ENCODE assay signal across 15 cellular contexts in the genomic region with DNA sequence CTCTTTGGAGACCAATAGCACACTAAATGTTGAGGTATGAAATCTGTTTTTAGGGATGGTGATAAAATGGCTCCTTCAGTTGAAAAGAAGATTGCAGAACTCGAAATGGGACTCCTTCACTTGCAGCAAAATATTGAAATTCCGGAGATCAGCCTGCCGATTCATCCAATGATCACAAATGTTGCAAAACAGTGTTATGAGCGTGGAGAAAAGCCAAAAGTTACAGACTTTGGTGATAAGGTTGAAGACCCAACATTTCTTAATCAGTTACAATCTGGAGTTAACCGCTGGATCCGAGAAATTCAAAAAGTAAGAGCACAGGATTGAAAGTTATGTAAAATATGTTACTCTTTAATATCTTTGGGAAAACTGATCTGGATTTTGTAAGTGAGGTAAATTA. TPM values are rescaled to one million over a fixed set of nuclear protein-coding genes. Genes with fewer than 3 reads are reported as not detected.
A peak's percentile ranks its signal among the peaks of the same experiment; 100 is the strongest.
DNase-seq lines count a peak whose midpoint lies in the region; ATAC-seq, FAIRE-seq and TF ChIP-seq lines count a peak whose summit lies in the region.
"Had no signal": no experiment of that assay in that cellular context is flagged by ENCODE, and none has a peak within 500 bp of the region (broad histone marks: within the 10 kb centered on the region; RNA-seq: fewer than 3 reads in every experiment).

No MANE protein-coding gene starts in this region.

- no peaks in the 10 kb centered on the region for H4K20me1 ChIP-seq in K562 (replicated peaks; ENCODE audit: control insufficient read depth, insufficient read depth, low read length)

- intact Hi-C loops in K562 (cut with micrococcal nuclease) (no loop called here), tibial artery (cut with DNase I; ENCODE audit: low total_unique reads) (no loop called here), colonic mucosa (cut with DNase I) (no loop called here)

- DNase-seq in activated T-cell treated with anti-CD3 and anti-CD28 coated beads, Interleukin-2, amount 50 U/mL, for 24 hours = no peak
- no peak for DNase-seq in activated T-cell treated with anti-CD3 and anti-CD28 coated beads, Interleukin-2, amount 50 U/mL, for 1 hour
- no peak for DNase-seq in K562 (ENCODE audit: extremely low read depth in 1 of 4, low spot score in 3 of 4)
- no peak for DNase-seq in mesenchymal stem cell
- DNase-seq in tibial artery = no peak
- no peak for DNase-seq in pons (ENCODE audit: low spot score)
- DNase-seq in colonic mucosa = no peak
- no peak for DNase-seq in OCI-M2 (lab: John Stamatoyannopoulos, UW; ENCODE audit: unreplicated experiment)
- DNase-seq: activated naive CD4-positive, alpha-beta T cell treated with anti-CD3 and anti-CD28 coated beads for 36 hours; CD8-positive, alpha-beta memory T cell; left cardiac atrium; NCI-H510A; SW 1271 had no signal

- H3K27me3 Mint-ChIP-seq in activated T-cell treated with anti-CD3 and anti-CD28 coated beads, Interleukin-2, amount 50 U/mL, for 24 hours = no peaks in the 10 kb centered on the region
- H3K27me3 Mint-ChIP-seq: CD8-positive, alpha-beta memory T cell; central memory CD8-positive, alpha-beta T cell had no signal

- POLR2A ChIA-PET in K562 (lab: Yijun Ruan, JAX) = interaction anchor here (1.4 kb wide), 1 partner anchor 12 kb away, joined by 6 read pairs; no protein-coding TSS in a partner anchor

- H3K9me3 Mint-ChIP-seq in activated T-cell treated with anti-CD3 and anti-CD28 coated beads, Interleukin-2, amount 50 U/mL, for 24 hours = no peaks in the 10 kb centered on the region
- H3K9me3 Mint-ChIP-seq: activated naive CD4-positive, alpha-beta T cell treated with anti-CD3 and anti-CD28 coated beads for 36 hours; CD8-positive, alpha-beta memory T cell; central memory CD8-positive, alpha-beta T cell had no signal

- no peak overlapping the region for H3K4me2 ChIP-seq in K562 (ENCODE audit: insufficient read depth, low read length)
- no peak overlapping the region for H3K4me2 ChIP-seq in mesenchymal stem cell (ENCODE audit: low read length, poor library complexity, severe bottlenecking)

- no peak overlapping the region for H3K27ac ChIP-seq in K562 (ENCODE audit: extremely low read depth, low read depth, low read length)
- H3K27ac ChIP-seq in mesenchymal stem cell (ENCODE audit: low read length, poor library complexity, severe bottlenecking) = peak overlapping the region; percentile 92
- peak overlapping the region; percentile 68 to 73 for H3K27ac ChIP-seq in tibial artery
- H3K27ac ChIP-seq in colonic mucosa = no peak overlapping the region
- H3K27ac ChIP-seq: parathyroid adenoma had no signal

- H3K9me3 ChIP-seq in K562 (replicated peaks; ENCODE audit: control insufficient read depth, insufficient read depth, low read depth, low read length) (no peaks in the 10 kb centered on the region), mesenchymal stem cell (ENCODE audit: control insufficient read depth, low read length) (no peaks in the 10 kb centered on the region), tibial artery (no peaks in the 10 kb centered on the region), colonic mucosa (no peaks in the 10 kb centered on the region)

- no peak overlapping the region for H2BK12ac ChIP-seq in mesenchymal stem cell (ENCODE audit: low read length in 2 of 2)

- no peak overlapping the region for H2BK5ac ChIP-seq in mesenchymal stem cell (ENCODE audit: low read depth, low read length, poor library complexity, severe bottlenecking)

- no peak for TF ChIP-seq RAD21 in K562 (CRISPR knock-in tag; conservative IDR thresholded peaks at IDR 0.05 in 1 of 2, IDR thresholded peaks at IDR 0.05 in 1 of 2)

- H2BK120ac ChIP-seq in mesenchymal stem cell (ENCODE audit: low read depth, low read length) = no peak overlapping the region

- H3K36me3 Mint-ChIP-seq in activated T-cell treated with anti-CD3 and anti-CD28 coated beads, Interleukin-2, amount 50 U/mL, for 24 hours (ENCODE audit: low read depth) = peaks cover 83% of the 10 kb centered on the region

- FAIRE-seq in K562 (lab: Jason Lieb, UNC) = no peak

- H3K4me3 Mint-ChIP-seq in activated T-cell treated with anti-CD3 and anti-CD28 coated beads, Interleukin-2, amount 50 U/mL, for 24 hours = no peak overlapping the region
- H3K4me3 Mint-ChIP-seq: activated naive CD4-positive, alpha-beta T cell treated with anti-CD3 and anti-CD28 coated beads for 36 hours; central memory CD8-positive, alpha-beta T cell had no signal

- TF ChIP-seq POLR2A in K562 (conservative IDR thresholded peaks at IDR 0.05) = no peak

- WGBS in K562 (ENCODE audit: insufficient coverage, low coverage, missing lambda C conversion rate) = 95% methylated on average over 6 of the region's 6 CpGs
- 96% methylated on average over 6 of the region's 6 CpGs for WGBS in mesenchymal stem cell

- H3K23ac ChIP-seq in mesenchymal stem cell (ENCODE audit: low read length in 2 of 2) = no peak overlapping the region

- no peak overlapping the region for H3K14ac ChIP-seq in mesenchymal stem cell (ENCODE audit: low read length in 2 of 2)

- H3K4ac ChIP-seq in mesenchymal stem cell (ENCODE audit: low read depth in 1 of 2, low read length in 2 of 2) = no peak overlapping the region

- no peak for ATAC-seq in K562
- ATAC-seq: left cardiac atrium had no signal

- TF ChIP-seq EP300 in K562 (IDR thresholded peaks at IDR 0.05; ENCODE audit: low read length) = no peak

- TF ChIP-seq CTCF in K562 (IDR thresholded peaks at IDR 0.05 in 2 of 3, conservative IDR thresholded peaks at IDR 0.05 in 1 of 3; ENCODE audit: insufficient read depth in 2 of 3, low read depth in 1 of 3, low read length in 3 of 3) = no peak
- TF ChIP-seq CTCF in tibial artery (IDR thresholded peaks at IDR 0.05) = no peak
- no peak for TF ChIP-seq CTCF in colonic mucosa (IDR thresholded peaks at IDR 0.05)

- H3K9ac ChIP-seq in K562 (ENCODE audit: insufficient read depth in 1 of 2, low read depth in 2 of 2, low read length in 2 of 2) = no peak overlapping the region
- peak overlapping the region; percentile 77 for H3K9ac ChIP-seq in mesenchymal stem cell (ENCODE audit: low read length)
- no peak overlapping the region for H3K9ac ChIP-seq in colonic mucosa (ENCODE audit: low read depth in 2 of 2, low read length in 2 of 2)
- H3K9ac ChIP-seq: parathyroid adenoma had no signal

- H3K9me1 ChIP-seq in K562 (ENCODE audit: control insufficient read depth, insufficient read depth, low read length) = no peaks in the 10 kb centered on the region

- peak overlapping the region; percentile 50 for H3K27ac Mint-ChIP-seq in activated T-cell treated with anti-CD3 and anti-CD28 coated beads, Interleukin-2, amount 50 U/mL, for 24 hours
- H3K27ac Mint-ChIP-seq: activated naive CD4-positive, alpha-beta T cell treated with anti-CD3 and anti-CD28 coated beads for 36 hours had no signal

- H4K91ac ChIP-seq in mesenchymal stem cell (ENCODE audit: low read length) = no peak overlapping the region

- H3K4me1 ChIP-seq in K562 (replicated peaks in 1 of 2; ENCODE audit: control insufficient read depth in 2 of 2, insufficient read depth in 2 of 2, low read length in 2 of 2) (no peaks in the 10 kb centered on the region), mesenchymal stem cell (ENCODE audit: control insufficient read depth, insufficient read depth, low read depth, low read length) (peaks cover 13% of the 10 kb centered on the region), tibial artery (peaks cover 0 to 16% (median 15%) of the 10 kb centered on the region in 4 donors), colonic mucosa (no peaks in the 10 kb centered on the region)
- H3K4me1 ChIP-seq: parathyroid adenoma had no signal

- H3K27me3 ChIP-seq in K562 (ENCODE audit: control insufficient read depth in 2 of 2, insufficient read depth in 2 of 2, low read length in 2 of 2) (no peaks in the 10 kb centered on the region), mesenchymal stem cell (ENCODE audit: control insufficient read depth in 1 of 2, insufficient read depth in 1 of 2, low read length in 2 of 2) (no peaks in the 10 kb centered on the region), tibial artery (no peaks in the 10 kb centered on the region), colonic mucosa (no peaks in the 10 kb centered on the region)

- BruUV-seq in K562 (replicated peaks; lab: Mats Ljungman, UMichigan) = TSS peak; percentile 18

- H4K8ac ChIP-seq in mesenchymal stem cell (ENCODE audit: low read length) = no peak overlapping the region

- H2AFZ ChIP-seq in K562 (ENCODE audit: low read depth, low read length) (no peak overlapping the region), mesenchymal stem cell (ENCODE audit: low read depth, low read length) (no peak overlapping the region)
- H2AFZ ChIP-seq: parathyroid adenoma had no signal

- H3K36me3 ChIP-seq in K562 (ENCODE audit: control insufficient read depth, insufficient read depth, low read length) (peaks cover 88% of the 10 kb centered on the region), mesenchymal stem cell (ENCODE audit: control insufficient read depth in 1 of 2, insufficient read depth in 2 of 2, low read depth in 1 of 2, low read length in 2 of 2) (peaks cover 25 to 85% of the 10 kb centered on the region in 2 experiments), tibial artery (peaks cover 42 to 73% (median 52%) of the 10 kb centered on the region in 3 donors), colonic mucosa (peaks cover 23% of the 10 kb centered on the region)

- peaks cover 1% of the 10 kb centered on the region for H3K79me1 ChIP-seq in mesenchymal stem cell (replicated peaks; ENCODE audit: low read length, poor library complexity, severe bottlenecking)

- no peak overlapping the region for H3K4me3 ChIP-seq in K562
- peak overlapping the region in 1 of 2 experiments; percentile 21 for H3K4me3 ChIP-seq in mesenchymal stem cell (ENCODE audit: insufficient read depth in 1 of 2, low read depth in 1 of 2, low read length in 2 of 2)
- H3K4me3 ChIP-seq in tibial artery = no peak overlapping the region
- no peak overlapping the region for H3K4me3 ChIP-seq in colonic mucosa

- CTCF ChIA-PET in K562 (lab: Yijun Ruan, JAX; ENCODE audit: low intra/inter-chr PET ratio) = no interaction called here

- peaks cover 16% of the 10 kb centered on the region for H3K79me2 ChIP-seq in K562 (ENCODE audit: control insufficient read depth, insufficient read depth, low read length)

- peak overlapping the region; percentile 92 for H2AK5ac ChIP-seq in mesenchymal stem cell (ENCODE audit: low read length, severe bottlenecking)

- H3K18ac ChIP-seq in mesenchymal stem cell (ENCODE audit: low read depth in 1 of 2, low read length in 2 of 2) = no peak overlapping the region

- peaks cover 11% of the 10 kb centered on the region for H3K4me1 Mint-ChIP-seq in activated T-cell treated with anti-CD3 and anti-CD28 coated beads, Interleukin-2, amount 50 U/mL, for 24 hours (ENCODE audit: low read depth)

- H2BK15ac ChIP-seq in mesenchymal stem cell (ENCODE audit: low read depth, poor library complexity, severe bottlenecking) = no peak overlapping the region

- in situ Hi-C loops in K562 (cut with MboI) = no loop called here

RNA-seq across cellular contexts. Expression of a gene that starts 15.3 kb away (rescaled TPM):
- 696 and 788 TPM in 2 replicates for total RNA-seq in K562 (2011; cell fraction: chromatin; rRNA removed; ENCODE audit: low replicate concordance)
- total RNA-seq in K562 (2011; cell fraction: nucleolus; rRNA removed) = 257 and 323 TPM in 2 replicates
- total RNA-seq in K562 (2011; cell fraction: nucleoplasm; rRNA removed) = 362 and 396 TPM in 2 replicates
- 193 and 202 TPM in 2 replicates for total RNA-seq in K562 (2014; rRNA removed)
- 126 and 128 TPM in 2 replicates for total RNA-seq in K562 (2014; rRNA removed; fragmentation: Illumina TruSeq; extraction: Trizol)
- 115 and 120 TPM in 2 replicates for total RNA-seq in K562 (2015; rRNA removed; fragmentation: Illumina TruSeq; extraction: Trizol)
- total RNA-seq in K562 (2021) = 320 and 335 TPM in 2 replicates
- polyA plus RNA-seq in K562 (2011; rRNA removed) = 52.4 and 68.0 TPM in 2 replicates
- polyA plus RNA-seq in K562 (2011; cell fraction: cytosol; rRNA removed) = 95.8 and 115 TPM in 2 replicates
- polyA plus RNA-seq in K562 (2011; cell fraction: nucleus; rRNA removed) = 211 and 277 TPM in 2 replicates
- 149 and 168 TPM in 2 replicates for polyA plus RNA-seq in K562 (2012)
- polyA plus RNA-seq in K562 (2014; fragmentation: Illumina TruSeq; extraction: Trizol) = 144 and 150 TPM in 2 replicates
- polyA plus RNA-seq in K562 (2014; fragmentation: Nextera tagmentation; extraction: Ambion mirVana) = 10 to 100 TPM; 31.9 to 35.9 TPM
- 85.1 and 95.4 TPM in 2 replicates for polyA plus RNA-seq in K562 (2014; rRNA removed)
- 267 and 271 TPM in 2 replicates for polyA minus RNA-seq in K562 (2011; rRNA and poly(A)+ RNA removed)
- polyA minus RNA-seq in K562 (2011; cell fraction: cytosol; rRNA and poly(A)+ RNA removed) = 299 and 452 TPM in 2 replicates
- 110 and 238 TPM in 2 replicates for polyA minus RNA-seq in K562 (2011; cell fraction: nucleus; rRNA and poly(A)+ RNA removed)
- 97.7 TPM for polyA plus RNA-seq in mesenchymal stem cell (2013, experiment 1 of 2)
- 90.8 TPM for polyA plus RNA-seq in mesenchymal stem cell (2013, experiment 2 of 2)
- total RNA-seq in colonic mucosa = 100 to 1,000 TPM; 345 to 359 TPM

Comparison
In these comparisons a context has a peak if more than half of its experiments do, and no peak if none do; other contexts are left out.
1. H3K27ac ChIP-seq: peak in mesenchymal stem cell (single experiment) and tibial artery (2 of 2); none in K562 (single experiment) and colonic mucosa (single experiment).